Comparison of ENCODE assay signal across 8 cellular contexts in the genomic region with DNA sequence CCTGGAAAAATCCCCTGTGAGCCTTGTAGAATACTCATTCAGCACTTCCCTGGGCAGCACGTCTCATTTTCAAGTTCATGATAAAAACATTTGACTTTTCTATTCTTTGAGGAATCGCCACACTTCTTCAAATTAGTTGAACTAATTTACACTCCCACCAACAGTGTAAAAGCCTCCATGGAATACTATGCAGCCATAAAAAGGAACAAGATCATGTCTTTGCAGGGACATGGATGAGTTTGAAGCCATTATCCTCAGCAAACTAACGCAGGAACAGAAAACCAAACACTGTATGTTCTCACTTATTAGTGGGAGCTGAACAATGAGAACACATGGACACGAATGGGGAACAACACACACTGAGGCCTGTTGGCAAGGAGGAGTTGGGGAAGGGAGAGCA.
"Had no signal": no experiment of that assay in that cellular context is flagged by ENCODE, and none has a peak within 500 bp of the region (broad histone marks: within the 10 kb centered on the region; RNA-seq: fewer than 3 reads in every experiment).

No MANE protein-coding gene starts in this region.

- H3K9me3 ChIP-seq: HAP-1 had no signal

- H3K9me3 Mint-ChIP-seq: IgD-negative memory B cell had no signal

- FAIRE-seq: HepG2 had no signal

- H3K4me3 ChIP-seq: GM23338, HAP-1 had no signal

- H3K4me3 Mint-ChIP-seq: GM23338, IgD-negative memory B cell had no signal

- ATAC-seq: GM23338, HCT116, HepG2 had no signal

- H3K27me3 Mint-ChIP-seq: IgD-negative memory B cell had no signal

- H3K36me3 ChIP-seq: HAP-1 had no signal

- H2AFZ ChIP-seq: GM23338 had no signal

- H3K4me1 Mint-ChIP-seq: IgD-negative memory B cell had no signal

- H3K4me1 ChIP-seq: HAP-1 had no signal

- H3K4me2 ChIP-seq: GM23338 had no signal

- H3K27ac Mint-ChIP-seq: GM23338, IgD-negative memory B cell had no signal

- H3K27ac ChIP-seq: HL-60 had no signal

- H3K36me3 Mint-ChIP-seq: IgD-negative memory B cell had no signal

- DNase-seq: H7, KG1 had no signal
